9 cellular contexts compared by ENCODE assay signal in the genomic region with DNA sequence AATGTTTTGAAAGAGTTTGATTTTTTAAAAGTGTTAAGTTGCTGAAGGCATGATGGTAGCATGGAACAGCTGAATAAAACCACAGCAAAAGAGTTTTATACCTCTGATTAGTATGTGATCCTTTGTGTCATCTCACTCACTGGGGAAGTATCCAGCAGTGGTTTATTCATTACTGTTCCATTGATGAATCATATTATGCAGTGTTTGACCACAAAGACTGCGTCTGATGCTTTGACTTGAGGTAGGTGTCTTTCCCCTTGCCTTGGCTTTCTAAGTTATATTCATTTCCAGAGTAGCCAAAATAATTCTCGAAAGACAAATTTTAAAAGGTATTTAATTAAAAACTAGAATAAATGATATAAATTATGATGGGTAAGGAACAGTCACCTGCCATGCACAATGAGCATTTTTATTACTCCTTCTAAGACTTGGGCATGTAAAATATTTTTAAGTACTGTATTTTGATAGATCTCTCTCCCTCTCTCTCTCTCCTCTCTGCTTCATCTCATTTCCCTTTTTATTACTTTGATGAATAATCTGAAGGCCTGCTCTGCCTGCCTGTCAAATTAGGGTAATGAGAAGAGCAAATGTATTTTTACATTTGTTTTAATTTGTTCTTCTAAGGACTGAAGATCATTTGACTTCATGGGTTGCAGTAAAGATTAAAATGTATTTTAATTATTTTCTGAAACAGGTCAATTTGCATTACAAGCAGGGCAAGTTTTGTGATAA.
DNase-seq lines count a peak whose midpoint lies in the region; ATAC-seq, FAIRE-seq and TF ChIP-seq lines count a peak whose summit lies in the region.
"Had no signal": no experiment of that assay in that cellular context is flagged by ENCODE, and none has a peak within 500 bp of the region (broad histone marks: within the 10 kb centered on the region; RNA-seq: fewer than 3 reads in every experiment).

No MANE protein-coding gene starts in this region.

- H3K36me3 Mint-ChIP-seq in endodermal cell (ENCODE audit: low read depth): no peaks in the 10 kb centered on the region

- TF ChIP-seq POLR2A in GM12891 (IDR thresholded peaks at IDR 0.05; ENCODE audit: low read depth, low read length): no peak

- 83% methylated on average over 1 of the region's 2 CpGs; no CpG with 5 or more reads in 1 of the 2 experiments for WGBS in endodermal cell (ENCODE audit: insufficient coverage in 1 of 2, insufficient read length in 1 of 2), 2 experiments

- H3K36me3 ChIP-seq in H7 (replicated peaks; ENCODE audit: control insufficient read depth, insufficient read depth, low read length) (no peaks in the 10 kb centered on the region), endodermal cell (ENCODE audit: control insufficient read depth, insufficient read depth, low read length) (no peaks in the 10 kb centered on the region)

- H3K4me3 Mint-ChIP-seq in endodermal cell: no peak overlapping the region

- no peaks in the 10 kb centered on the region for H3K4me1 Mint-ChIP-seq in endodermal cell

- no peaks in the 10 kb centered on the region for H3K27me3 Mint-ChIP-seq in endodermal cell (ENCODE audit: insufficient read depth)

- no peak for TF ChIP-seq CTCF in foreskin keratinocyte (conservative IDR thresholded peaks at IDR 0.05)
- no peak for TF ChIP-seq CTCF in endodermal cell (conservative IDR thresholded peaks at IDR 0.05)

- H3K27ac Mint-ChIP-seq in endodermal cell: no peak overlapping the region

- FAIRE-seq in GM12891 (lab: Jason Lieb, UNC): no peak

- no peak overlapping the region for H3K27ac ChIP-seq in foreskin keratinocyte
- no peak overlapping the region for H3K27ac ChIP-seq in endodermal cell (ENCODE audit: low read depth, low read length)
- H3K27ac ChIP-seq: HL-60 had no signal

- H3K4me3 ChIP-seq in H7 (ENCODE audit: insufficient read depth, low read depth, low read length) (no peak overlapping the region), endodermal cell (ENCODE audit: low read length) (no peak overlapping the region)

- H3K9me3 Mint-ChIP-seq in endodermal cell: no peaks in the 10 kb centered on the region

- no peaks in the 10 kb centered on the region for H3K27me3 ChIP-seq in foreskin keratinocyte
- H3K27me3 ChIP-seq in H7 (ENCODE audit: control insufficient read depth, insufficient read depth, low read length): no peaks in the 10 kb centered on the region
- no peaks in the 10 kb centered on the region for H3K27me3 ChIP-seq in endodermal cell (ENCODE audit: control insufficient read depth, insufficient read depth, low read length, poor library complexity, severe bottlenecking)

- peak; percentile 84 for ATAC-seq in GM21619 (IDR thresholded peaks at IDR 0.05; ENCODE audit: unreplicated experiment)
- ATAC-seq in HG03571 (IDR thresholded peaks at IDR 0.05; ENCODE audit: unreplicated experiment): peak; percentile 78
- peak; percentile 100 for ATAC-seq in foreskin keratinocyte

- no peaks in the 10 kb centered on the region for H3K9me3 ChIP-seq in endodermal cell (ENCODE audit: control insufficient read depth, low read length)

- DNase-seq in GM12891 (ENCODE audit: insufficient read length, low spot score): peak; percentile 5
- DNase-seq in foreskin keratinocyte: peak; percentile 78 to 88
- no peak for DNase-seq in NCI-H1436 (lab: John Stamatoyannopoulos, UW)
- DNase-seq in H7: no peak
- no peak for DNase-seq in endodermal cell
- DNase-seq in ecto neural progenitor cell (ENCODE audit: low spot score): no peak

- H3K9ac ChIP-seq in endodermal cell (ENCODE audit: extremely low read depth, low read length, poor library complexity, severe bottlenecking): no peak overlapping the region

- peaks cover 18% of the 10 kb centered on the region for H3K4me1 ChIP-seq in foreskin keratinocyte
- no peaks in the 10 kb centered on the region for H3K4me1 ChIP-seq in endodermal cell (ENCODE audit: control insufficient read depth, insufficient read depth, low read length)

TF ChIP-seq in GM12891, 5 proteins besides CTCF, POLR2A, EP300 and RAD21:
- TF ChIP-seq POLR2AphosphoS5 (IDR thresholded peaks at IDR 0.05; ENCODE audit: low read depth, low read length): no peak
- no peak for TF ChIP-seq TAF1 (IDR thresholded peaks at IDR 0.05; ENCODE audit: low read depth, low read length)
- TF ChIP-seq POU2F2 (IDR thresholded peaks at IDR 0.05; ENCODE audit: low read depth, low read length): peak; percentile 30; the same call in 1 of the 2 replicates
- no peak for TF ChIP-seq PAX5 (IDR thresholded peaks at IDR 0.05; ENCODE audit: insufficient read depth, low read length, severe bottlenecking)
- TF ChIP-seq SPI1 (IDR thresholded peaks at IDR 0.05; ENCODE audit: low read depth, low read length): peak; percentile 72

Comparison
In these comparisons a context has a peak if more than half of its experiments do, and no peak if none do; other contexts are left out.
1. DNase-seq: peak in GM12891 (single experiment) and foreskin keratinocyte (2 of 2); none in NCI-H1436 (single experiment), H7 (single experiment), endodermal cell (single experiment) and ecto neural progenitor cell (single experiment).
2. Peak in every context shown above with its lines, with median percentiles within 50 percentile points of each other: ATAC-seq.